ENCODE assay signal across 1 cellular context in genomic region chr11:44065851-44066731, GRCh38.
TF ChIP-seq lines count a peak whose summit lies in the region.

TSS of gene ACCS (plus strand) at chr11:44066270. CDS start at chr11:44067628, 1,358 bp downstream.

TF ChIP-seq in K562, 482 proteins besides CTCF, POLR2A, EP300 and RAD21 (continued from another document and continues in another):
- TF ChIP-seq PML (IDR thresholded peaks at IDR 0.05; ENCODE audit: low read length) (peak; percentile 65; the same call in 1 of the 2 replicates), ZNF174 (CRISPR knock-in tag; IDR thresholded peaks at IDR 0.05) (no peak), ZNF324 (CRISPR knock-in tag; IDR thresholded peaks at IDR 0.05) (no peak), TCF7 (IDR thresholded peaks at IDR 0.05; ENCODE audit: borderline replicate concordance) (no peak), ZNF639 (CRISPR knock-in tag; conservative IDR thresholded peaks at IDR 0.05 in 1 of 2, IDR thresholded peaks at IDR 0.05 in 1 of 2) (0 out of 4 replicates have a peak, but pooled peaks of 1 of the 2 experiments have one; percentile 18), TBL1XR1 (IDR thresholded peaks at IDR 0.05; ENCODE audit: low read length in 2 of 2) (0 out of 4 replicates have a peak, but pooled peaks of 1 of the 2 experiments have one; percentile 32), MBD2 (IDR thresholded peaks at IDR 0.05; ENCODE audit: borderline replicate concordance, low read depth) (peak; percentile 66; the same call in 1 of the 2 replicates), ZBTB43 (CRISPR knock-in tag; IDR thresholded peaks at IDR 0.05) (peak; percentile 60; the same call in 1 of the 2 replicates), NR0B1 (IDR thresholded peaks at IDR 0.05; ENCODE audit: partially characterized antibody) (no peak), MYC (IDR thresholded peaks at IDR 0.05; ENCODE audit: low read depth, low read length) (peak; percentile 97), MYC (CRISPR knock-in tag; IDR thresholded peaks at IDR 0.05; ENCODE audit: borderline replicate concordance, low read depth) (peak; percentile 88), TARDBP (IDR thresholded peaks at IDR 0.05) (0 out of 2 replicates have a peak, but pooled peaks have one; percentile 53), ZNF12 (CRISPR knock-in tag; IDR thresholded peaks at IDR 0.05) (no peak; the same call in 1 of the 2 replicates), CREB3L1 (IDR thresholded peaks at IDR 0.05; ENCODE audit: borderline replicate concordance, low read depth) (peak; percentile 82), POLR2H (tag; IDR thresholded peaks at IDR 0.05; ENCODE audit: low read depth) (peak; percentile 79), ZNF655 (CRISPR knock-in tag; IDR thresholded peaks at IDR 0.05) (no peak), ZKSCAN8 (CRISPR knock-in tag; IDR thresholded peaks at IDR 0.05) (no peak), ZBTB5 (IDR thresholded peaks at IDR 0.05) (no peak), MYNN (IDR thresholded peaks at IDR 0.05) (peak; percentile 71; the same call in 1 of the 2 replicates), MYNN (CRISPR knock-in tag; IDR thresholded peaks at IDR 0.05) (no peak), THAP12 (CRISPR knock-in tag; IDR thresholded peaks at IDR 0.05) (peak; percentile 75), SRF (CRISPR knock-in tag; IDR thresholded peaks at IDR 0.05) (peak in 1 of 2 experiments; percentile 61; a peak in 2 of 4 replicates), PKNOX1 (IDR thresholded peaks at IDR 0.05) (peak; percentile 65), PHF20 (IDR thresholded peaks at IDR 0.05; ENCODE audit: partially characterized antibody) (peak; percentile 83), EHMT2 (IDR thresholded peaks at IDR 0.05) (no peak), SAP30 (IDR thresholded peaks at IDR 0.05; ENCODE audit: borderline replicate concordance, insufficient read depth, low read depth, low read length, poor library complexity, severe bottlenecking) (peak; percentile 72), NBN (IDR thresholded peaks at IDR 0.05; ENCODE audit: low read depth) (peak; percentile 76; the same call in 1 of the 2 replicates), SMARCE1 (IDR thresholded peaks at IDR 0.05) (peak; percentile 70), E4F1 (CRISPR knock-in tag; IDR thresholded peaks at IDR 0.05; ENCODE audit: borderline replicate concordance) (no peak), NEUROD1 (IDR thresholded peaks at IDR 0.05; ENCODE audit: borderline replicate concordance, low read depth, low read length, partially characterized antibody) (peak; percentile 76), CBX1 (IDR thresholded peaks at IDR 0.05; ENCODE audit: low read depth) (peak; percentile 81; the same call in 1 of the 2 replicates), NELFE (IDR thresholded peaks at IDR 0.05; ENCODE audit: insufficient read depth, insufficient read length) (no peak), DEAF1 (CRISPR knock-in tag; IDR thresholded peaks at IDR 0.05) (no peak), ZFP91 (CRISPR knock-in tag; IDR thresholded peaks at IDR 0.05) (no peak), KLF6 (CRISPR knock-in tag; IDR thresholded peaks at IDR 0.05; ENCODE audit: borderline replicate concordance) (no peak; the same call in 1 of the 2 replicates), LCOR (CRISPR knock-in tag; IDR thresholded peaks at IDR 0.05) (no peak; the same call in 1 of the 2 replicates), ELF4 (CRISPR knock-in tag; IDR thresholded peaks at IDR 0.05) (no peak)
